Comparison of ENCODE assay signal across 28 cellular contexts in the genomic region with DNA sequence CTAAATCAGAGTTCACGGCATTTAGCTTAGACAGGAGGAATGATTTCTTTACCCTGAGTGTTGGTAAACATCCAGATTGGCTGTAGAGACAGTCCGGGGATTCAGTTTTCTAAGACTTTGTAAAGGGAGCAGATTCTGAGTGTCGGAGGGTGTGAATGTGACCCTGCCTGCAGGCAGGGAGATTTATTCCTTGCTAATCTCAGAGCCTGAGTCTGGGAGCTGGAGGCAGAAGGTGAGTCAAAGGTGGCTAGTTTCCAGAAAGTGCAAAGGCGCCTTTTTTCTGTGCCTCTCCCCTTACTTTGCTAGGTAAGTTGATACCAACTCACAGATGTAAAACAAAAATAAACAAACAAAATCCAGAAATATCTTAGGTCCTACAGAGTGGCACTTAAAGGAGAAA. TPM values are rescaled to one million over a fixed set of nuclear protein-coding genes. Genes with fewer than 3 reads are reported as not detected.
DNase-seq lines count a peak whose midpoint lies in the region; ATAC-seq and TF ChIP-seq lines count a peak whose summit lies in the region.
"Had no signal": no experiment of that assay in that cellular context is flagged by ENCODE, and none has a peak within 500 bp of the region (broad histone marks: within the 10 kb centered on the region; RNA-seq: fewer than 3 reads in every experiment).

No MANE protein-coding gene starts in this region.

- peak overlapping the region; percentile 40 for H3K4me2 ChIP-seq in parathyroid adenoma (ENCODE audit: low read length)

- 62 to 66% methylated on average over 4 of the region's 4 CpGs for WGBS in esophagus, 2 donors

- H3K4me3 Mint-ChIP-seq in activated naive CD8-positive, alpha-beta T cell treated with anti-CD3 and anti-CD28 coated beads, Interleukin-2, amount 50 U/mL, for 24 hours, result no peak overlapping the region
- H3K4me3 Mint-ChIP-seq: activated CD8-positive, alpha-beta T cell treated with anti-CD3 and anti-CD28 coated beads for 36 hours; central memory CD8-positive, alpha-beta T cell; natural killer cell had no signal

- H3K79me2 ChIP-seq in parathyroid adenoma, result peaks cover 36% of the 10 kb centered on the region

- TF ChIP-seq CTCF in left ventricle myocardium inferior (IDR thresholded peaks at IDR 0.05; ENCODE audit: borderline replicate concordance), result no peak
- TF ChIP-seq CTCF in parathyroid adenoma (IDR thresholded peaks at IDR 0.05), result no peak
- no peak for TF ChIP-seq CTCF in uterus (IDR thresholded peaks at IDR 0.05)

- TF ChIP-seq POLR2A in uterus (IDR thresholded peaks at IDR 0.05), result no peak

- no peak for ATAC-seq in left cardiac atrium
- ATAC-seq in activated naive CD8-positive, alpha-beta T cell treated with anti-CD3 and anti-CD28 coated beads, Interleukin-2, amount 50 U/mL, for 24 hours, result no peak
- ATAC-seq in stimulated activated naive CD8-positive, alpha-beta T cell treated with anti-CD3 and anti-CD28 coated beads, Interleukin-15, Interleukin-2, amounts not matched to agents 100 U/mL and 50 U/mL, for 24 hours, result no peak
- ATAC-seq: activated CD8-positive, alpha-beta T cell treated with anti-CD3 and anti-CD28 coated beads for 36 hours; left colon; natural killer cell; upper lobe of right lung had no signal

- no peaks in the 10 kb centered on the region for H3K27me3 ChIP-seq in left ventricle myocardium inferior (ENCODE audit: low read depth)
- no peaks in the 10 kb centered on the region for H3K27me3 ChIP-seq in esophagus (ENCODE audit: control insufficient read depth in 1 of 2, insufficient read depth in 2 of 2, low read length in 2 of 2)
- H3K27me3 ChIP-seq in parathyroid adenoma (ENCODE audit: control insufficient read depth, insufficient read depth, low read length), result no peaks in the 10 kb centered on the region
- H3K27me3 ChIP-seq in uterus, result no peaks in the 10 kb centered on the region
- H3K27me3 ChIP-seq: BE2C, esophagus squamous epithelium, upper lobe of right lung had no signal

- no peaks in the 10 kb centered on the region for H3K27me3 Mint-ChIP-seq in activated naive CD8-positive, alpha-beta T cell treated with anti-CD3 and anti-CD28 coated beads, Interleukin-2, amount 50 U/mL, for 24 hours
- H3K27me3 Mint-ChIP-seq: activated CD8-positive, alpha-beta T cell treated with anti-CD3 and anti-CD28 coated beads for 36 hours; central memory CD8-positive, alpha-beta T cell had no signal

- H3K9me3 ChIP-seq in left ventricle myocardium inferior (replicated peaks) (no peaks in the 10 kb centered on the region), esophagus (ENCODE audit: control insufficient read depth in 2 of 2, insufficient read depth in 1 of 2, low read depth in 1 of 2, low read length in 1 of 2) (no peaks in the 10 kb centered on the region), parathyroid adenoma (ENCODE audit: control insufficient read depth, low read length) (no peaks in the 10 kb centered on the region), uterus (no peaks in the 10 kb centered on the region)
- H3K9me3 ChIP-seq: BE2C, esophagus squamous epithelium, upper lobe of right lung had no signal

- intact Hi-C loops in left ventricle myocardium inferior (cut with micrococcal nuclease), result no loop called here
- intact Hi-C loops in left cardiac atrium (cut with DNase I), result no loop called here
- intact Hi-C loops in uterus (cut with DNase I; ENCODE audit: low total_unique reads), result no loop called here

- H3K4me1 ChIP-seq in left ventricle myocardium inferior (peaks cover 93% of the 10 kb centered on the region), esophagus (ENCODE audit: control insufficient read depth in 2 of 2, insufficient read depth in 2 of 2, low read length in 1 of 2) (peaks cover 3 to 15% of the 10 kb centered on the region in 2 donors), parathyroid adenoma (peaks cover 35% of the 10 kb centered on the region), uterus (peaks cover 0 to 8% of the 10 kb centered on the region in 2 donors)

- DNase-seq in left ventricle myocardium inferior (no peak), left cardiac atrium (no peak), uterus (no peak), nucleus accumbens (lab: John Stamatoyannopoulos, UW) (no peak)
- DNase-seq in activated naive CD8-positive, alpha-beta T cell treated with anti-CD3 and anti-CD28 coated beads, Interleukin-2, amount 50 U/mL, for 24 hours, result no peak
- no peak for DNase-seq in stimulated activated naive CD8-positive, alpha-beta T cell treated with anti-CD3 and anti-CD28 coated beads, Interleukin-15, Interleukin-2, amounts not matched to agents 100 U/mL and 50 U/mL, for 24 hours
- DNase-seq: activated CD8-positive, alpha-beta T cell treated with anti-CD3 and anti-CD28 coated beads for 36 hours; activated gamma-delta T cell treated with Interleukin-2 at 50 U/mL for 16 hours; activated T-cell treated with anti-CD3 and anti-CD28 coated beads, Interleukin-2, amount 50 U/mL, for 1 hour; BE2C; DND-41; effector CD8-positive, alpha-beta T cell; esophagus squamous epithelium; left colon; midbrain; natural killer cell; NCI-H1048; NCI-H1930; NCI-H345; NCI-H82; posterior cingulate gyrus; Right ventricle myocardium superior; stimulated activated CD4-positive, alpha-beta T cell treated with anti-CD3 and anti-CD28 coated beads, Interleukin-2, amount 100 ng/mL, for 48 hours; stimulated activated naive CD4-positive, alpha-beta T cell treated with Interleukin-2 at 50 U/mL for 16 hours; upper lobe of right lung had no signal

- H3K9ac ChIP-seq in parathyroid adenoma, result no peak overlapping the region

- H3K9me3 Mint-ChIP-seq in activated naive CD8-positive, alpha-beta T cell treated with anti-CD3 and anti-CD28 coated beads, Interleukin-2, amount 50 U/mL, for 24 hours, result no peaks in the 10 kb centered on the region
- H3K9me3 Mint-ChIP-seq: activated CD8-positive, alpha-beta T cell treated with anti-CD3 and anti-CD28 coated beads for 36 hours; central memory CD8-positive, alpha-beta T cell; natural killer cell had no signal

- H2AFZ ChIP-seq in parathyroid adenoma, result no peak overlapping the region

- peaks cover 3% of the 10 kb centered on the region for H3K36me3 Mint-ChIP-seq in activated naive CD8-positive, alpha-beta T cell treated with anti-CD3 and anti-CD28 coated beads, Interleukin-2, amount 50 U/mL, for 24 hours (ENCODE audit: low read depth)
- H3K36me3 Mint-ChIP-seq: natural killer cell had no signal

- H3K4me1 Mint-ChIP-seq in activated naive CD8-positive, alpha-beta T cell treated with anti-CD3 and anti-CD28 coated beads, Interleukin-2, amount 50 U/mL, for 24 hours, result peaks cover 16% of the 10 kb centered on the region
- H3K4me1 Mint-ChIP-seq: central memory CD8-positive, alpha-beta T cell had no signal

- H3K27ac ChIP-seq in left ventricle myocardium inferior (replicated peaks) (peak overlapping the region; percentile 97), esophagus (ENCODE audit: low read depth in 2 of 2, low read length in 1 of 2) (peak overlapping the region; percentile 1 to 27), parathyroid adenoma (peak overlapping the region; percentile 76), uterus (peak overlapping the region; percentile 51 to 69)
- H3K27ac ChIP-seq: upper lobe of right lung had no signal

- no peak overlapping the region for H3K27ac Mint-ChIP-seq in activated naive CD8-positive, alpha-beta T cell treated with anti-CD3 and anti-CD28 coated beads, Interleukin-2, amount 50 U/mL, for 24 hours
- H3K27ac Mint-ChIP-seq: activated CD8-positive, alpha-beta T cell treated with anti-CD3 and anti-CD28 coated beads for 36 hours had no signal

- H3K4me3 ChIP-seq in left ventricle myocardium inferior (no peak overlapping the region), esophagus (ENCODE audit: low read depth in 1 of 2, low read length in 2 of 2) (no peak overlapping the region), parathyroid adenoma (ENCODE audit: low read depth, low read length) (peak overlapping the region; percentile 10), uterus (no peak overlapping the region)
- H3K4me3 ChIP-seq: esophagus squamous epithelium, upper lobe of right lung had no signal

- H3K36me3 ChIP-seq in left ventricle myocardium inferior, result peaks cover 21% of the 10 kb centered on the region
- H3K36me3 ChIP-seq in esophagus (ENCODE audit: control insufficient read depth in 2 of 2, insufficient read depth in 2 of 2, low read length in 1 of 2), result peaks cover 2 to 21% of the 10 kb centered on the region in 2 donors
- no peaks in the 10 kb centered on the region for H3K36me3 ChIP-seq in parathyroid adenoma (ENCODE audit: control insufficient read depth, insufficient read depth, low read length)
- H3K36me3 ChIP-seq in uterus, result no peaks in the 10 kb centered on the region

RNA-seq across cellular contexts. Expression of gene ATP1B1, which starts 11.7 kb away (rescaled TPM):
- total RNA-seq in left ventricle myocardium inferior, result 385 TPM
- total RNA-seq in left cardiac atrium, result 100 to 1,000 TPM; 177 to 272 TPM
- polyA plus RNA-seq in esophagus, result 100 to 1,000 TPM; 104 to 194 TPM
- total RNA-seq in uterus, result 100 to 1,000 TPM in 3 of 4 donors, 10 to 100 TPM in 1; 52.6 to 210 (median 111) TPM

Comparison
In these comparisons a context has a peak if more than half of its experiments do, and no peak if none do; other contexts are left out.
1. H3K27ac ChIP-seq: peak in every context shown above with its lines; median percentile 97 in left ventricle myocardium inferior; 76 in parathyroid adenoma; 60 in uterus; 14 in esophagus.